Comparison of ENCODE assay signal across 8 cellular contexts in the genomic region with DNA sequence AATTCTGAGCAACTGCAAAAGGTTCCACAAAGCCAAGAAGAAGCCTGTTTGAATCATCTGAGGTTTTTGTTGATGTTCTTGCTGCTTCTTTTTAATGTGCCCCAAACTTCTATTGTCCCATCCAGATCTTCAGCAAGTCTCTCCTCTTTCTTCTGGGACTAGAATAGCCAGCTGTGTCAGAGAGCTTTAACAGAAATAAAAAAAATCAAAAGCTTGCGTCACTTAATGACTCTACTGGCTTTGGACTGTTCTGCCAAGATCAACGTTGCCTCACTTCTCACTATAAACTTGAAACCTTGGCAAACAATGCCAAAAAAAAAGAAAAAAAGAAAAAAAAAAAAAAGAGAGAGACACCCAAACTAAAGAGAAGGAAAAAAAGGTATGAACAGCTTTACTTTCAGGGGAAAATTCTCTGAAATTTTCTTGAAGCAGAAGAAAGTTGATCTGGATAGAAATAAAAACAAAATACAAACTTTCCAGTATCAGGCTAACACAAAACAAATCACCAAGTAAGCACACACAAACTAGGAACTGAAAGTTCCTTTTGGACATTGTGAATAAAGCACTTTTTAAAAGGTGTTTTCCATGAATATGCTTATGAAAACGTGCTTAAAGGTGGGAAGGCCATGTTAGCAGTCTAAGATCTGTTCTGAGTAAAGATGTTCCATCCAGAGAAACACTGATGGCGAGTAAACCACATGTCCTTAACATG. TPM values are rescaled to one million over a fixed set of nuclear protein-coding genes. Genes with fewer than 3 reads are reported as not detected.
DNase-seq lines count a peak whose midpoint lies in the region; ATAC-seq and TF ChIP-seq lines count a peak whose summit lies in the region.

No MANE protein-coding gene starts in this region.

- peak; percentile 92 to 96 for TF ChIP-seq POLR2A in gastrocnemius medialis (IDR thresholded peaks at IDR 0.05)

- H3K36me3 ChIP-seq in gastrocnemius medialis, result peaks cover 0 to 21% of the 10 kb centered on the region in 2 donors

- DNase-seq in GM04503 (ENCODE audit: low read depth), result peak; percentile 65
- DNase-seq in globus pallidus (ENCODE audit: low spot score), result peak; percentile 35
- peak; percentile 52 to 59 for DNase-seq in gastrocnemius medialis
- no peak for DNase-seq in anterior cingulate cortex (lab: John Stamatoyannopoulos, UW)
- DNase-seq in cerebellar cortex (ENCODE audit: low spot score), result no peak
- no peak for DNase-seq in NCI-H1417 treated with DMSO at 0.1 percent for 48 hours (lab: John Stamatoyannopoulos, UW)

- ATAC-seq in gastrocnemius medialis (peak; percentile 82 to 85), GM19397 (IDR thresholded peaks at IDR 0.05; ENCODE audit: unreplicated experiment) (no peak)

- in situ Hi-C loops in gastrocnemius medialis (cut with MboI; ENCODE audit: low sequenced_read_pairs in 4 of 4), result loop anchor here in 2 of 4 donors (10.0 kb wide), 2 partner anchors 58 to 68 kb away; a partner anchor contains a TSS

- H3K4me1 ChIP-seq in gastrocnemius medialis, result peaks cover 34 to 36% of the 10 kb centered on the region in 2 donors

- H3K27ac ChIP-seq in VCaP, result peak overlapping the region; percentile 92
- H3K27ac ChIP-seq in gastrocnemius medialis, result peak overlapping the region; percentile 86 to 91 (median 88)

- intact Hi-C loops in gastrocnemius medialis (cut with DNase I; ENCODE audit: low total_unique reads), result loop anchor here (2.0 to 10.0 kb wide), 5 partner anchors 48 to 884 kb away; a partner anchor contains a TSS

- no peaks in the 10 kb centered on the region for H3K27me3 ChIP-seq in gastrocnemius medialis

- peak overlapping the region; percentile 56 to 83 (median 68) for H3K4me3 ChIP-seq in gastrocnemius medialis

- H3K9me3 ChIP-seq in gastrocnemius medialis, result no peaks in the 10 kb centered on the region

- no peak for TF ChIP-seq CTCF in VCaP (conservative IDR thresholded peaks at IDR 0.05)
- TF ChIP-seq CTCF in gastrocnemius medialis (IDR thresholded peaks at IDR 0.05 in 4 of 5, conservative IDR thresholded peaks at IDR 0.05 in 1 of 5), result no peak

RNA-seq across cellular contexts. Expression of a gene that starts 14.8 kb away (rescaled TPM):
- 100 to 1,000 TPM in 3 of 4 donors, 10 to 100 TPM in 1; 89.8 to 276 (median 154) TPM for total RNA-seq in gastrocnemius medialis

Comparison
In these comparisons a context has a peak if more than half of its experiments do, and no peak if none do; other contexts are left out.
1. DNase-seq: peak in GM04503 (single experiment), globus pallidus (single experiment) and gastrocnemius medialis (2 of 2); none in anterior cingulate cortex (0 of 58), cerebellar cortex (single experiment) and NCI-H1417 treated with DMSO at 0.1 percent for 48 hours (single experiment).